17 cellular contexts compared by ENCODE assay signal in genomic region chr2:71560286-71561011, GRCh38.
DNase-seq lines count a peak whose midpoint lies in the region; TF ChIP-seq lines count a peak whose summit lies in the region.
"Had no signal": no experiment of that assay in that cellular context is flagged by ENCODE, and none has a peak within 500 bp of the region (broad histone marks: within the 10 kb centered on the region; RNA-seq: fewer than 3 reads in every experiment).

No MANE protein-coding gene starts in this region.

- no peaks in the 10 kb centered on the region for H3K9me3 ChIP-seq in A673 (ENCODE audit: low read depth, low read length, poor library complexity, severe bottlenecking)

- POLR2A ChIA-PET in A673 (lab: Charles Lee; ENCODE audit: low non-redundant PET) = interaction anchor here (0.7 kb wide), 1 partner anchor 777 kb away, joined by 4 read pairs; no protein-coding TSS in a partner anchor

- TF ChIP-seq CTCF in A673 (conservative IDR thresholded peaks at IDR 0.05; ENCODE audit: low read depth, low read length) = no peak
- no peak for TF ChIP-seq CTCF in mesothelial cell of epicardium (IDR thresholded peaks at IDR 0.05; ENCODE audit: unreplicated experiment)

- no peaks in the 10 kb centered on the region for H3K27me3 Mint-ChIP-seq in mesothelial cell of epicardium (ENCODE audit: low read depth)
- H3K27me3 Mint-ChIP-seq: B cell had no signal

- no peaks in the 10 kb centered on the region for H3K27me3 ChIP-seq in A673 (replicated peaks; ENCODE audit: insufficient read depth, low read depth, low read length, poor library complexity)

- no peak overlapping the region for H3K4me3 ChIP-seq in A673 (ENCODE audit: low read depth, low read length, poor library complexity, severe bottlenecking)
- H3K4me3 ChIP-seq: GM23248 had no signal

- H3K4me1 ChIP-seq in A673 (ENCODE audit: insufficient read depth, low read length, poor library complexity, severe bottlenecking) = peaks cover 13% of the 10 kb centered on the region

- peak overlapping the region; percentile 37 for H3K4me3 Mint-ChIP-seq in mesothelial cell of epicardium
- H3K4me3 Mint-ChIP-seq: B cell, HFFc6 had no signal

- H3K36me3 Mint-ChIP-seq in mesothelial cell of epicardium = no peaks in the 10 kb centered on the region

- intact Hi-C loops in A673 (cut with micrococcal nuclease; ENCODE audit: unreplicated experiment) = no loop called here

- CTCF ChIA-PET in A673 (lab: Charles Lee) = no interaction called here

- no peak overlapping the region for H3K27ac ChIP-seq in A673 (ENCODE audit: low read depth, low read length, poor library complexity, severe bottlenecking)
- H3K27ac ChIP-seq: GM23248 had no signal

- no peaks in the 10 kb centered on the region for H3K36me3 ChIP-seq in A673 (ENCODE audit: insufficient read depth, low read length, poor library complexity, severe bottlenecking)

- peaks cover 57% of the 10 kb centered on the region for H3K4me1 Mint-ChIP-seq in mesothelial cell of epicardium
- H3K4me1 Mint-ChIP-seq: B cell had no signal

- peak overlapping the region; percentile 85 for H3K27ac Mint-ChIP-seq in mesothelial cell of epicardium
- H3K27ac Mint-ChIP-seq: B cell, HFFc6 had no signal

- BruUV-seq in A673 (replicated peaks; lab: Mats Ljungman, UMichigan) = no TSS peak

- DNase-seq in A673 (ENCODE audit: low spot score) (peak; percentile 49), ELF-1 (ENCODE audit: low read depth, low spot score) (peak; percentile 29), NCI-H2227 treated with DMSO at 0.1 percent for 48 hours (lab: John Stamatoyannopoulos, UW) (peak; percentile 31), mesothelial cell of epicardium (ENCODE audit: low spot score in 2 of 2, unreplicated experiment in 2 of 2) (peak in 1 of 2 experiments; percentile 72), SIG-M5 (lab: John Stamatoyannopoulos, UW) (no peak)
- no peak for DNase-seq in effector CD8-positive, alpha-beta T cell (lab: John Stamatoyannopoulos, UW)
- DNase-seq in activated naive CD4-positive, alpha-beta T cell treated with Interleukin-2 at 50 U/mL for 16 hours = no peak
- no peak for DNase-seq in NK-92 treated with Interleukin-12 subunit alpha and Interleukin-12 subunit beta, amount 100 ng/mL, for 24 hours (lab: John Stamatoyannopoulos, UW)
- DNase-seq: GM23248, HFFc6, KBM-7, NCI-H1048, NCI-H187, NCI-H2171 treated with DMSO at 0.1 percent for 48 hours, NCI-H510A treated with DMSO at 0.1 percent for 48 hours, RPMI8226 had no signal

- no peaks in the 10 kb centered on the region for H3K9me3 Mint-ChIP-seq in mesothelial cell of epicardium
- H3K9me3 Mint-ChIP-seq: HFFc6 had no signal

Comparison
In these comparisons a context has a peak if more than half of its experiments do, and no peak if none do; other contexts are left out.
1. DNase-seq: peak in A673 (single experiment), ELF-1 (single experiment) and NCI-H2227 treated with DMSO at 0.1 percent for 48 hours (single experiment); none in SIG-M5 (single experiment), effector CD8-positive, alpha-beta T cell (single experiment), activated naive CD4-positive, alpha-beta T cell treated with Interleukin-2 at 50 U/mL for 16 hours (single experiment) and NK-92 treated with Interleukin-12 subunit alpha and Interleukin-12 subunit beta, amount 100 ng/mL, for 24 hours (single experiment).